In genomic region chr11:118435233-118435892, GRCh38 we compare ENCODE assay signal across 8 cellular contexts. TPM values are rescaled to one million over a fixed set of nuclear protein-coding genes. Genes with fewer than 3 reads are reported as not detected.
A peak's percentile ranks its signal among the peaks of the same experiment; 100 is the strongest.
DNase-seq lines count a peak whose midpoint lies in the region; ATAC-seq and TF ChIP-seq lines count a peak whose summit lies in the region.

No MANE protein-coding gene starts in this region.

- no peak for TF ChIP-seq POLR2A in esophagus muscularis mucosa (IDR thresholded peaks at IDR 0.05; ENCODE audit: low read depth)

- TF ChIP-seq CTCF in Caco-2 (IDR thresholded peaks at IDR 0.05; ENCODE audit: insufficient read depth in 1 of 2, low read depth in 1 of 2, low read length in 1 of 2, severe bottlenecking in 1 of 2, unreplicated experiment in 1 of 2) = no peak
- no peak for TF ChIP-seq CTCF in esophagus muscularis mucosa (IDR thresholded peaks at IDR 0.05)
- no peak for TF ChIP-seq CTCF in natural killer cell (IDR thresholded peaks at IDR 0.05)
- TF ChIP-seq CTCF in thoracic aorta (IDR thresholded peaks at IDR 0.05) = no peak

- peaks cover 35% of the 10 kb centered on the region for H3K36me3 Mint-ChIP-seq in Caco-2 (ENCODE audit: insufficient read depth, unreplicated experiment)
- no peaks in the 10 kb centered on the region for H3K36me3 Mint-ChIP-seq in natural killer cell

- peak; percentile 17 for ATAC-seq in GM21526 (IDR thresholded peaks at IDR 0.05; ENCODE audit: low FRiP score, unreplicated experiment)
- peak in 1 of 3 donors; percentile 7 for ATAC-seq in natural killer cell
- no peak for ATAC-seq in thoracic aorta (ENCODE audit: insufficient number of reproducible peaks, low FRiP score, low read depth)

- H3K4me1 Mint-ChIP-seq in Caco-2 (ENCODE audit: low read depth, unreplicated experiment) (peaks cover 26% of the 10 kb centered on the region), natural killer cell (peaks cover 50 to 57% of the 10 kb centered on the region in 2 donors)

- H3K9me3 ChIP-seq in Caco-2 (no peaks in the 10 kb centered on the region), esophagus muscularis mucosa (no peaks in the 10 kb centered on the region), thoracic aorta (no peaks in the 10 kb centered on the region)

- H3K27me3 ChIP-seq in Caco-2 (replicated peaks; ENCODE audit: control insufficient read depth, insufficient read depth, low read length) = no peaks in the 10 kb centered on the region
- H3K27me3 ChIP-seq in esophagus muscularis mucosa = no peaks in the 10 kb centered on the region
- no peaks in the 10 kb centered on the region for H3K27me3 ChIP-seq in thoracic aorta (replicated peaks; ENCODE audit: insufficient read depth)

- H3K9me3 Mint-ChIP-seq in Caco-2 (ENCODE audit: unreplicated experiment) (no peaks in the 10 kb centered on the region), natural killer cell (no peaks in the 10 kb centered on the region)

- no peaks in the 10 kb centered on the region for H3K36me3 ChIP-seq in Caco-2 (ENCODE audit: control insufficient read depth, insufficient read depth, low read length)
- no peaks in the 10 kb centered on the region for H3K36me3 ChIP-seq in esophagus muscularis mucosa
- H3K36me3 ChIP-seq in thoracic aorta = no peaks in the 10 kb centered on the region

- POLR2A ChIA-PET in Caco-2 (lab: Charles Lee) = interaction anchor here (0.5 to 1.3 kb wide), 4 partner anchors 25 to 564 kb away, joined by 3 to 6 read pairs (median 4); no protein-coding TSS in a partner anchor

- H3K4me1 ChIP-seq in Caco-2 (peaks cover 22% of the 10 kb centered on the region), esophagus muscularis mucosa (peaks cover 38 to 50% (median 46%) of the 10 kb centered on the region in 4 donors), thoracic aorta (ENCODE audit: control insufficient read depth in 1 of 2, low read depth in 2 of 2) (peaks cover 20 to 28% of the 10 kb centered on the region in 2 donors)

- H3K27me3 Mint-ChIP-seq in Caco-2 (ENCODE audit: insufficient read depth, unreplicated experiment) = no peaks in the 10 kb centered on the region
- no peaks in the 10 kb centered on the region for H3K27me3 Mint-ChIP-seq in natural killer cell (ENCODE audit: low read depth in 2 of 2)

- H3K4me3 Mint-ChIP-seq in Caco-2 (ENCODE audit: unreplicated experiment) (peak overlapping the region; percentile 82), natural killer cell (peak overlapping the region; percentile 89)

- H3K4me3 ChIP-seq in Caco-2 (ENCODE audit: low read depth, low read length) (peak overlapping the region; percentile 97), esophagus muscularis mucosa (peak overlapping the region; percentile 92 to 99 (median 96)), thoracic aorta (peak overlapping the region; percentile 99)

- BruUV-seq in Caco-2 (replicated peaks; lab: Mats Ljungman, UMichigan) = no TSS peak

- in situ Hi-C loops in KBM-7 (cut with MboI; ENCODE audit: low pct_unique_long_range_greater_than_20kb, low sequenced_read_pairs) = no loop called here

- intact Hi-C loops in Caco-2 (cut with micrococcal nuclease; ENCODE audit: unreplicated experiment) (loop anchor here (1.0 kb wide), 2 partner anchors 34 to 53 kb away; partner anchors contain the start of gene ATP5MG), esophagus muscularis mucosa (cut with DNase I) (loop anchor here (5.0 kb wide), 1 partner anchor 33 kb away; the partner anchor contains the start of gene ATP5MG), natural killer cell (cut with micrococcal nuclease) (no loop called here)

- CTCF ChIA-PET in Caco-2 (lab: Charles Lee) = interaction anchor here (0.6 to 1.0 kb wide), 4 partner anchors 15 to 263 kb away, joined by 3 to 7 read pairs (median 6); partner anchors contain the start of gene ARCN1

- WGBS in esophagus muscularis mucosa = 2% methylated on average over 37 of the region's 38 CpGs

- H3K27ac ChIP-seq in esophagus muscularis mucosa (replicated peaks in 1 of 4) (peak overlapping the region; percentile 93 to 96 (median 94)), thoracic aorta (peak overlapping the region; percentile 89 to 97)

- no peak for TF ChIP-seq EP300 in esophagus muscularis mucosa (IDR thresholded peaks at IDR 0.05)

- H3K27ac Mint-ChIP-seq in Caco-2 (ENCODE audit: unreplicated experiment) (peak overlapping the region; percentile 88), natural killer cell (peak overlapping the region; percentile 94 to 98)

- DNase-seq in Caco-2 (peak; percentile 80 to 88), KBM-7 (peak; percentile 93), OCI-M1 (lab: John Stamatoyannopoulos, UW) (peak; percentile 95), activated T-cell treated with anti-CD3 and anti-CD28 coated beads for 48 hours (ENCODE audit: low read depth) (peak; percentile 61), esophagus muscularis mucosa (ENCODE audit: extremely low spot score) (no peak), natural killer cell (peak; percentile 45), thoracic aorta (ENCODE audit: low spot score) (peak; percentile 8)

RNA-seq across cellular contexts. Expression of gene KMT2A, which starts 0.9 kb away (rescaled TPM):
- total RNA-seq in Caco-2 (2022) = 93.9 and 107 TPM in 2 replicates
- total RNA-seq in esophagus muscularis mucosa = 10 to 100 TPM; 61.0 to 68.7 (median 62.1) TPM
- 100 to 1,000 TPM; 146 to 176 (median 157) TPM for total RNA-seq in natural killer cell
- 100 to 1,000 TPM in 1 of 2 donors, 10 to 100 TPM in 1; 88.1 to 105 TPM for total RNA-seq in thoracic aorta

RNA-seq across cellular contexts. Expression of gene ATP5MG, which starts 34.0 kb away (rescaled TPM):
- 537 and 576 TPM in 2 replicates for total RNA-seq in Caco-2 (2022)
- 10 to 100 TPM; 61.0 to 91.1 (median 69.1) TPM for total RNA-seq in esophagus muscularis mucosa
- 100 to 1,000 TPM in 2 of 3 donors, 10 to 100 TPM in 1; 90.3 to 135 (median 107) TPM for total RNA-seq in natural killer cell
- total RNA-seq in thoracic aorta = 10 to 100 TPM; 21.1 to 45.2 TPM
